Comparison of ENCODE assay signal across 1 cellular context in genomic region chr10:112970036-112970435, GRCh38.
TF ChIP-seq lines count a peak whose summit lies in the region.

No MANE protein-coding gene starts in this region.

TF ChIP-seq in HepG2, 621 proteins besides CTCF, POLR2A, EP300 and RAD21 (continued from another document):
- TF ChIP-seq USF2 (IDR thresholded peaks at IDR 0.05; ENCODE audit: low read depth, low read length) (no peak), USF2 (CRISPR knock-in tag; IDR thresholded peaks at IDR 0.05; ENCODE audit: borderline replicate concordance) (no peak), CENPT (CRISPR knock-in tag; IDR thresholded peaks at IDR 0.05; ENCODE audit: low read depth) (no peak), SNAI1 (CRISPR knock-in tag; IDR thresholded peaks at IDR 0.05; ENCODE audit: borderline replicate concordance) (0 out of 2 replicates have a peak, but pooled peaks have one; percentile 4), TBX2 (CRISPR knock-in tag; IDR thresholded peaks at IDR 0.05; ENCODE audit: borderline replicate concordance) (0 out of 2 replicates have a peak, but pooled peaks have one; percentile 1)
